ENCODE assay signal across 21 cellular contexts in genomic region chr5:25436452-25436851, GRCh38.
A peak's percentile ranks its signal among the peaks of the same experiment; 100 is the strongest.
DNase-seq lines count a peak whose midpoint lies in the region; ATAC-seq and TF ChIP-seq lines count a peak whose summit lies in the region.
"Had no signal": no experiment of that assay in that cellular context is flagged by ENCODE, and none has a peak within 500 bp of the region (broad histone marks: within the 10 kb centered on the region; RNA-seq: fewer than 3 reads in every experiment).

No MANE protein-coding gene starts in this region.

- peaks cover 52% of the 10 kb centered on the region; the same call in 1 of the 2 replicates for H3K79me2 ChIP-seq in H9 (ENCODE audit: insufficient read depth, low read length)

- H3K27ac Mint-ChIP-seq in H9 (peak overlapping the region in 1 of 3 experiments; percentile 86; a peak in 5 of 7 replicates), endothelial cell (ENCODE audit: unreplicated experiment) (peak overlapping the region; percentile 33)
- H3K27ac Mint-ChIP-seq in naive thymus-derived CD8-positive, alpha-beta T cell: no peak overlapping the region
- H3K27ac Mint-ChIP-seq in activated naive CD8-positive, alpha-beta T cell treated with anti-CD3 and anti-CD28 coated beads for 36 hours: no peak overlapping the region
- H3K27ac Mint-ChIP-seq: CD14-positive monocyte; CD4-positive, alpha-beta T cell; CD8-positive, alpha-beta memory T cell; HFFc6 had no signal

- H3K79me1 ChIP-seq in H9 (ENCODE audit: insufficient read depth, low read depth, low read length, poor library complexity, severe bottlenecking): no peaks in the 10 kb centered on the region

- H3K23me2 ChIP-seq in H9 (ENCODE audit: insufficient read length, low read depth, low read length, poor library complexity, severe bottlenecking): no peaks in the 10 kb centered on the region

- H3K23ac ChIP-seq in H9 (ENCODE audit: insufficient read length, low read depth, low read length): no peak overlapping the region

- no peak overlapping the region for H2BK15ac ChIP-seq in H9 (ENCODE audit: low read depth, low read length)

- peak overlapping the region; percentile 69 for H3K4me2 ChIP-seq in H9 (ENCODE audit: insufficient read depth, insufficient read length, low read length)
- H3K4me2 ChIP-seq: A549; BLaER1 treated with 17β-estradiol and CSF1 and Interleukin-3, amounts not matched to agents 10 nM and 100 nM had no signal

- POLR2A ChIA-PET in naive thymus-derived CD8-positive, alpha-beta T cell (lab: Charles Lee): no interaction called here

- peaks cover 51 to 66% (median 64%) of the 10 kb centered on the region in 3 experiments for H3K36me3 Mint-ChIP-seq in H9 (ENCODE audit: insufficient read depth in 1 of 3, low read depth in 3 of 3)
- peaks cover 4% of the 10 kb centered on the region for H3K36me3 Mint-ChIP-seq in endothelial cell (ENCODE audit: low read depth, unreplicated experiment)
- no peaks in the 10 kb centered on the region for H3K36me3 Mint-ChIP-seq in naive thymus-derived CD8-positive, alpha-beta T cell
- no peaks in the 10 kb centered on the region for H3K36me3 Mint-ChIP-seq in activated naive CD8-positive, alpha-beta T cell treated with anti-CD3 and anti-CD28 coated beads for 36 hours
- H3K36me3 Mint-ChIP-seq: CD14-positive monocyte; CD8-positive, alpha-beta memory T cell had no signal

- H3K27me3 ChIP-seq in H9 (ENCODE audit: insufficient read depth, low read length) (no peaks in the 10 kb centered on the region), HUES64 (ENCODE audit: insufficient read depth, low read length) (no peaks in the 10 kb centered on the region), spleen (replicated peaks in 1 of 7) (no peaks in the 10 kb centered on the region)
- H3K27me3 ChIP-seq: BE2C; BLaER1 treated with 17β-estradiol and CSF1 and Interleukin-3, amounts not matched to agents 10 nM and 100 nM had no signal

- peak overlapping the region; percentile 96 for H3K4me3 ChIP-seq in HUES64 (ENCODE audit: low read length)
- no peak overlapping the region for H3K4me3 ChIP-seq in spleen
- H3K4me3 ChIP-seq: A549; BLaER1 treated with 17β-estradiol and CSF1 and Interleukin-3, amounts not matched to agents 10 nM and 100 nM; HAP-1 had no signal

- H4K8ac ChIP-seq in H9 (replicated peaks; ENCODE audit: insufficient read length, low read depth, low read length): no peak overlapping the region

- H3K27ac ChIP-seq in H9 (ENCODE audit: insufficient read length, low read depth, low read length): no peak overlapping the region
- no peak overlapping the region for H3K27ac ChIP-seq in HUES64 (ENCODE audit: low read depth, low read length)
- no peak overlapping the region for H3K27ac ChIP-seq in spleen
- H3K27ac ChIP-seq: A549; BLaER1 treated with 17β-estradiol and CSF1 and Interleukin-3, amounts not matched to agents 10 nM and 100 nM had no signal

- H3T11ph ChIP-seq in H9 (ENCODE audit: low read length): no peak overlapping the region

- no CpG with 5 or more reads among the region's 3 CpGs for WGBS in H9 (ENCODE audit: extremely low coverage, insufficient read length, low lambda C conversion rate)
- WGBS in HUES64: 92% methylated on average over 2 of the region's 3 CpGs
- WGBS in spleen, 5 donors: 93 to 96% (median 94%) methylated on average over 3 of the region's 3 CpGs

- H2AK5ac ChIP-seq in H9 (ENCODE audit: insufficient read length, low read length): no peak overlapping the region

- H3K27me3 Mint-ChIP-seq in H9 (ENCODE audit: low read depth) (no peaks in the 10 kb centered on the region; the same call in 1 of the 2 replicates), endothelial cell (ENCODE audit: unreplicated experiment) (no peaks in the 10 kb centered on the region)
- no peaks in the 10 kb centered on the region for H3K27me3 Mint-ChIP-seq in naive thymus-derived CD8-positive, alpha-beta T cell
- no peaks in the 10 kb centered on the region for H3K27me3 Mint-ChIP-seq in activated naive CD8-positive, alpha-beta T cell treated with anti-CD3 and anti-CD28 coated beads for 36 hours
- H3K27me3 Mint-ChIP-seq: CD4-positive, alpha-beta T cell; CD8-positive, alpha-beta memory T cell had no signal

- DNase-seq in H9 (no peak), endothelial cell (ENCODE audit: low spot score) (no peak), spleen (no peak)
- no peak for DNase-seq in naive thymus-derived CD8-positive, alpha-beta T cell
- DNase-seq in activated naive CD4-positive, alpha-beta T cell treated with Interleukin-2 at 50 U/mL for 16 hours: no peak
- no peak for DNase-seq in activated naive CD8-positive, alpha-beta T cell treated with anti-CD3 and anti-CD28 coated beads for 36 hours
- DNase-seq: 8988T; ACHN; AML-193; BE2C; CD4-positive, alpha-beta T cell; CD8-positive, alpha-beta memory T cell; DMS 273 treated with DMSO at 0.1 percent for 48 hours; DMS79 treated with DMSO at 0.1 percent for 48 hours; GF-D8; HFFc6 had no signal

- H3K14ac ChIP-seq in H9 (ENCODE audit: insufficient read depth, low read length): no peak overlapping the region

- no peak overlapping the region for H3K56ac ChIP-seq in H9 (ENCODE audit: insufficient read length, low read depth, low read length)

- TF ChIP-seq CTCF in H9 (conservative IDR thresholded peaks at IDR 0.05) (no peak), endothelial cell (IDR thresholded peaks at IDR 0.05; ENCODE audit: unreplicated experiment) (no peak), spleen (IDR thresholded peaks at IDR 0.05 in 8 of 11, conservative IDR thresholded peaks at IDR 0.05 in 3 of 11) (no peak)

- H4K20me1 ChIP-seq in H9 (ENCODE audit: control insufficient read depth, insufficient read depth, insufficient read length): no peaks in the 10 kb centered on the region
- H4K20me1 ChIP-seq: BLaER1 treated with 17β-estradiol and CSF1 and Interleukin-3, amounts not matched to agents 10 nM and 100 nM had no signal

- no peak overlapping the region for H2BK5ac ChIP-seq in H9 (ENCODE audit: insufficient read length, low read length)

- no peak overlapping the region for H2BK20ac ChIP-seq in H9 (ENCODE audit: low read depth, low read length, poor library complexity, severe bottlenecking)

- ATAC-seq in naive thymus-derived CD8-positive, alpha-beta T cell: no peak
- ATAC-seq: A549 had no signal

- no peaks in the 10 kb centered on the region for H3K4me1 ChIP-seq in H9 (ENCODE audit: insufficient read depth, low read length)
- peaks cover 51% of the 10 kb centered on the region for H3K4me1 ChIP-seq in HUES64 (ENCODE audit: insufficient read depth, low read length)
- H3K4me1 ChIP-seq in spleen: no peaks in the 10 kb centered on the region
- H3K4me1 ChIP-seq: A549; BE2C; BLaER1 treated with 17β-estradiol and CSF1 and Interleukin-3, amounts not matched to agents 10 nM and 100 nM; HAP-1 had no signal

- H3K9ac ChIP-seq in H9 (ENCODE audit: extremely low read depth, insufficient read length, low read length) (peak overlapping the region; percentile 37), HUES64 (ENCODE audit: low read depth, low read length) (no peak overlapping the region)
- H3K9ac ChIP-seq: BLaER1 treated with 17β-estradiol and CSF1 and Interleukin-3, amounts not matched to agents 10 nM and 100 nM had no signal

- H3K4ac ChIP-seq in H9 (ENCODE audit: low read depth, low read length): no peak overlapping the region

- TF ChIP-seq POLR2A in spleen (IDR thresholded peaks at IDR 0.05): no peak

- H4K91ac ChIP-seq in H9 (ENCODE audit: insufficient read length, low read depth, low read length): no peak overlapping the region

- no peak overlapping the region for H2BK120ac ChIP-seq in H9 (ENCODE audit: low read depth, low read length, poor library complexity, severe bottlenecking)

- H3K4me3 Mint-ChIP-seq in H9: peak overlapping the region in 1 of 2 experiments; percentile 80; a peak in 3 of 5 replicates
- H3K4me3 Mint-ChIP-seq in endothelial cell (ENCODE audit: unreplicated experiment): no peak overlapping the region
- H3K4me3 Mint-ChIP-seq in naive thymus-derived CD8-positive, alpha-beta T cell: no peak overlapping the region
- H3K4me3 Mint-ChIP-seq in activated naive CD8-positive, alpha-beta T cell treated with anti-CD3 and anti-CD28 coated beads for 36 hours: no peak overlapping the region
- H3K4me3 Mint-ChIP-seq: CD14-positive monocyte; CD4-positive, alpha-beta T cell; CD8-positive, alpha-beta memory T cell; HFFc6 had no signal

- intact Hi-C loops in spleen (cut with DNase I; ENCODE audit: low total_unique reads): no loop called here

- H3K9me3 ChIP-seq in H9 (ENCODE audit: control insufficient read depth, low read depth, low read length) (no peaks in the 10 kb centered on the region), HUES64 (ENCODE audit: insufficient read depth, low read depth, low read length) (no peaks in the 10 kb centered on the region), spleen (peaks cover 0 to 9% (median 0%) of the 10 kb centered on the region in 8 donors)
- H3K9me3 ChIP-seq: A549; BE2C; BLaER1 treated with 17β-estradiol and CSF1 and Interleukin-3, amounts not matched to agents 10 nM and 100 nM; HAP-1 had no signal

- peaks cover 51 to 57% of the 10 kb centered on the region in 2 experiments for H3K4me1 Mint-ChIP-seq in H9
- H3K4me1 Mint-ChIP-seq in endothelial cell (ENCODE audit: unreplicated experiment): peaks cover 11% of the 10 kb centered on the region
- H3K4me1 Mint-ChIP-seq in naive thymus-derived CD8-positive, alpha-beta T cell: no peaks in the 10 kb centered on the region
- no peaks in the 10 kb centered on the region for H3K4me1 Mint-ChIP-seq in activated naive CD8-positive, alpha-beta T cell treated with anti-CD3 and anti-CD28 coated beads for 36 hours
- H3K4me1 Mint-ChIP-seq: CD14-positive monocyte; CD8-positive, alpha-beta memory T cell had no signal

- H2BK12ac ChIP-seq in H9 (ENCODE audit: insufficient read length, low read depth, low read length): no peak overlapping the region

- H4K5ac ChIP-seq in H9 (ENCODE audit: insufficient read length, low read depth, low read length): no peak overlapping the region

- no peak overlapping the region for H3K18ac ChIP-seq in H9 (ENCODE audit: insufficient read length, low read depth, low read length)

- H3K9me3 Mint-ChIP-seq in H9 (no peaks in the 10 kb centered on the region; a peak in 1 of 5 replicates), endothelial cell (ENCODE audit: unreplicated experiment) (no peaks in the 10 kb centered on the region)
- peaks cover 0 to 18% (median 6%) of the 10 kb centered on the region in 9 donors for H3K9me3 Mint-ChIP-seq in naive thymus-derived CD8-positive, alpha-beta T cell
- H3K9me3 Mint-ChIP-seq in activated naive CD8-positive, alpha-beta T cell treated with anti-CD3 and anti-CD28 coated beads for 36 hours: peaks cover 5% of the 10 kb centered on the region

- no peak overlapping the region for H2AFZ ChIP-seq in H9 (ENCODE audit: low read length)

- H3K36me3 ChIP-seq in HUES64 (ENCODE audit: insufficient read depth, low read length) (peaks cover 92% of the 10 kb centered on the region), spleen (no peaks in the 10 kb centered on the region)
- H3K36me3 ChIP-seq: BE2C; BLaER1 treated with 17β-estradiol and CSF1 and Interleukin-3, amounts not matched to agents 10 nM and 100 nM; HAP-1 had no signal
